ENCODE assay signal across 8 cellular contexts in genomic region chr12:118330421-118331018, GRCh38. TPM values are rescaled to one million over a fixed set of nuclear protein-coding genes. Genes with fewer than 3 reads are reported as not detected.
DNase-seq lines count a peak whose midpoint lies in the region; ATAC-seq and TF ChIP-seq lines count a peak whose summit lies in the region.

No MANE protein-coding gene starts in this region.

- H3K9me3 ChIP-seq in MG63, result no peaks in the 10 kb centered on the region

- H3K27ac Mint-ChIP-seq in T-cell, result peak overlapping the region in 1 of 2 donors; percentile 74

- POLR2A ChIA-PET in T-cell (lab: Charles Lee), result no interaction called here

- H3K36me3 ChIP-seq in MG63, result no peaks in the 10 kb centered on the region

- H3K4me3 Mint-ChIP-seq in T-cell, result no peak overlapping the region

- no peaks in the 10 kb centered on the region for H3K9me3 Mint-ChIP-seq in T-cell

- H3K4me3 ChIP-seq in MG63, result no peak overlapping the region

- H3K27me3 ChIP-seq in foreskin keratinocyte, result no peaks in the 10 kb centered on the region
- no peaks in the 10 kb centered on the region for H3K27me3 ChIP-seq in MG63

- peak; percentile 90 for DNase-seq in EH (ENCODE audit: low read depth)
- peak; percentile 96 for DNase-seq in NOMO-1 treated with DMSO at 0.1 percent for 48 hours (lab: John Stamatoyannopoulos, UW; ENCODE audit: unreplicated experiment)
- DNase-seq in foreskin keratinocyte, result peak; percentile 24 to 50
- DNase-seq in stimulated activated CD4-positive, alpha-beta T cell treated with anti-CD3 and anti-CD28 coated beads, Interleukin-4, amount 100 ng/mL, for 1 hour, result no peak
- no peak for DNase-seq in HT-29 (ENCODE audit: low spot score)
- no peak for DNase-seq in MG63
- no peak for DNase-seq in T-cell

- no peaks in the 10 kb centered on the region for H3K27me3 Mint-ChIP-seq in T-cell

- ATAC-seq in GM21825 (IDR thresholded peaks at IDR 0.05; ENCODE audit: unreplicated experiment), result peak; percentile 86
- ATAC-seq in foreskin keratinocyte, result peak; percentile 60
- no peak for ATAC-seq in T-cell (replicated peaks in 1 of 4)

- peaks cover 27% of the 10 kb centered on the region for H3K36me3 Mint-ChIP-seq in T-cell

- no peak for TF ChIP-seq CTCF in foreskin keratinocyte (conservative IDR thresholded peaks at IDR 0.05)

- CTCF ChIA-PET in T-cell (lab: Charles Lee), result interaction anchor here in 1 of 2 donors (0.7 kb wide), 1 partner anchor 27 kb away, joined by 10 read pairs; no protein-coding TSS in a partner anchor

- peaks cover 8% of the 10 kb centered on the region for H3K4me1 ChIP-seq in foreskin keratinocyte

- no peak overlapping the region for H3K27ac ChIP-seq in foreskin keratinocyte

- peaks cover 46 to 57% (median 51%) of the 10 kb centered on the region in 3 donors for H3K4me1 Mint-ChIP-seq in T-cell

RNA-seq across cellular contexts. Expression of gene TAOK3, which starts 42.2 kb away (rescaled TPM):
- total RNA-seq in foreskin keratinocyte, result 30.4 and 31.7 TPM in 2 replicates
- polyA plus RNA-seq in foreskin keratinocyte, result 8.7 and 10.4 TPM in 2 replicates
- 3.1 and 5.5 TPM in 2 replicates for total RNA-seq in HT-29 (2014; rRNA removed; shearing (Covaris generic))
- total RNA-seq in MG63 (2014; rRNA removed; shearing (Covaris generic); ENCODE audit: low replicate concordance), result 17.4 and 24.5 TPM in 2 replicates
- 10 to 100 TPM; 58.7 to 93.6 (median 67.4) TPM for total RNA-seq in T-cell

RNA-seq across cellular contexts. Expression of gene SUDS3, which starts 45.8 kb away (rescaled TPM):
- 32.7 and 32.8 TPM in 2 replicates for total RNA-seq in foreskin keratinocyte
- 9.9 and 11.4 TPM in 2 replicates for polyA plus RNA-seq in foreskin keratinocyte
- total RNA-seq in HT-29 (2014; rRNA removed; shearing (Covaris generic)), result 32.2 and 33.6 TPM in 2 replicates
- total RNA-seq in MG63 (2014; rRNA removed; shearing (Covaris generic); ENCODE audit: low replicate concordance), result 20.5 and 46.8 TPM in 2 replicates
- total RNA-seq in T-cell, result 10 to 100 TPM; 23.0 to 29.9 (median 26.3) TPM

Comparison
In these comparisons a context has a peak if more than half of its experiments do, and no peak if none do; other contexts are left out.
1. DNase-seq: peak in EH (single experiment), NOMO-1 treated with DMSO at 0.1 percent for 48 hours (single experiment) and foreskin keratinocyte (2 of 2); none in stimulated activated CD4-positive, alpha-beta T cell treated with anti-CD3 and anti-CD28 coated beads, Interleukin-4, amount 100 ng/mL, for 1 hour (single experiment), HT-29 (single experiment), MG63 (single experiment) and T-cell (0 of 34).
2. ATAC-seq: peak in GM21825 (single experiment) and foreskin keratinocyte (single experiment); none in T-cell (0 of 4).